ENCODE assay signal across 8 cellular contexts in the genomic region with DNA sequence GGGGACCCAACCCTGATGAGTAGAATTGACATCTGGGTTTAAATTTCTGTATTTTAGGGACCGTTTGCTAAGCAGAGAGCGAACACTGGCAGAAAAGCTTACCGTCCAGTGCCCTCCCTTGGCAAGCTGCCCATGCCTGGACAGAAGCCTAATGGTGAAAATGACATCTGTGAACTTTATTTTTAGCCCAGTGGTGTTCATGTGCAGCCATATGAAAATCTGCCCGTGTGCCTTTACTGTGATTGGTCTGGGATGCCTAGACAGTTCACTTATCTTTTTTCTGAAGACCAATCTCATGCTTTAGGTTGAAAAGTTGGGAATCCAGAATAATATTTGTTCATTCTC. TPM values are rescaled to one million over a fixed set of nuclear protein-coding genes. Genes with fewer than 3 reads are reported as not detected.
DNase-seq lines count a peak whose midpoint lies in the region; ATAC-seq and TF ChIP-seq lines count a peak whose summit lies in the region.

No MANE protein-coding gene starts in this region.

- TF ChIP-seq POLR2A in NB4 (IDR thresholded peaks at IDR 0.05; ENCODE audit: extremely low read depth, insufficient read length): no peak

- H3K9me3 Mint-ChIP-seq in naive B cell: no peaks in the 10 kb centered on the region

- no peak overlapping the region for H3K27ac Mint-ChIP-seq in naive B cell

- peaks cover 27 to 36% (median 35%) of the 10 kb centered on the region in 3 donors for H3K27me3 Mint-ChIP-seq in naive B cell

- H3K4me1 Mint-ChIP-seq in naive B cell: peaks cover 11 to 21% (median 12%) of the 10 kb centered on the region in 3 donors

- peak; percentile 5 for DNase-seq in AG08395 (ENCODE audit: low spot score)
- no peak for DNase-seq in NB4 (ENCODE audit: low read depth)
- no peak for DNase-seq in epithelial cell of esophagus (ENCODE audit: low read depth)
- DNase-seq in naive B cell: no peak
- no peak for DNase-seq in NCI-H345 treated with DMSO at 0.1 percent for 48 hours (lab: John Stamatoyannopoulos, UW; ENCODE audit: unreplicated experiment)
- DNase-seq in HUDEP-2 (lab: John Stamatoyannopoulos, UW; ENCODE audit: unreplicated experiment in 76 of 76): no peak
- no peak for DNase-seq in activated T-cell treated with anti-CD3 and anti-CD28 coated beads for 4 hours

- ATAC-seq in naive B cell (ENCODE audit: low read depth in 2 of 2) (no peak), GM21360 (IDR thresholded peaks at IDR 0.05; ENCODE audit: unreplicated experiment) (no peak)

- H3K36me3 Mint-ChIP-seq in naive B cell: peaks cover 0 to 8% of the 10 kb centered on the region in 2 donors

- H3K4me3 ChIP-seq in NB4 (ENCODE audit: low read depth, low read length) (peak overlapping the region; percentile 76), epithelial cell of esophagus (ENCODE audit: low read length) (peak overlapping the region; percentile 78)

- peak overlapping the region in 6 of 8 donors; percentile 44 to 78 (median 73) for H3K4me3 Mint-ChIP-seq in naive B cell

- TF ChIP-seq CTCF in NB4 (IDR thresholded peaks at IDR 0.05; ENCODE audit: low read depth, low read length): no peak
- no peak for TF ChIP-seq CTCF in epithelial cell of esophagus (IDR thresholded peaks at IDR 0.05; ENCODE audit: insufficient read depth, low read depth, low read length, missing control alignments)

RNA-seq across cellular contexts. Expression of a gene that starts 1.1 kb away (rescaled TPM):
- polyA plus RNA-seq in naive B cell (ENCODE audit: low read depth in 6 of 6): not detected

RNA-seq across cellular contexts. Expression of a gene that starts 56.1 kb away (rescaled TPM):
- polyA plus RNA-seq in naive B cell (ENCODE audit: low read depth in 6 of 6): under 1 TPM in 2 of 6 donors, not detected in 4; 0.31 to 0.60 TPM
